Comparison of ENCODE assay signal across 34 cellular contexts in the genomic region with DNA sequence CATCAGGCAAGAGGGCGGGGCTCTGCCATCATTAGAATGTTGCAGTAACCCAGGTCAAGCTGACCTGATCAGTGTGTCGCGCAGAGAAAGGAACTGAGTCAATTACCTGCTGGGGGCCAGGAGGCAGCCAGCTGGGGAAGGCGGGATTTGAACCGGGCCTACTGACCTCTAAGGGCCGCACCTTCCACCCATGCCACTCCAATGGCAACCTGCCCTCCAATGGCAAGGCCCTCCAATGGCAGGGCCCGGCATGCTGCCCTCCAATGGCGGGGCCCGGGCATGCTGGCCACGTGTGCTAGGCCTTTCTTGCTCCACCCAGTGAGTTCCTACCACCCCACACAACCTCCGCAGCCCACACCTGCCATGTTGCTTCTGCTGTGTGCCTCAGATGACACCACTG.
"Had no signal": no experiment of that assay in that cellular context is flagged by ENCODE, and none has a peak within 500 bp of the region (broad histone marks: within the 10 kb centered on the region; RNA-seq: fewer than 3 reads in every experiment).

No MANE protein-coding gene starts in this region.

- H3K4me3 Mint-ChIP-seq: activated B cell treated with CpG ODN at 0.5 μM for 24 hours; activated CD4-positive, alpha-beta memory T cell treated with anti-CD3 and anti-CD28 coated beads for 36 hours; activated CD4-positive, alpha-beta T cell treated with anti-CD3 and anti-CD28 coated beads, Interleukin-2, amount 10 ng/mL, durations not matched to agents 24 days and 14 days; activated CD8-positive, alpha-beta T cell treated with anti-CD3 and anti-CD28 coated beads for 36 hours; activated naive CD4-positive, alpha-beta T cell treated with anti-CD3 and anti-CD28 coated beads for 36 hours; activated naive CD8-positive, alpha-beta T cell treated with anti-CD3 and anti-CD28 coated beads for 36 hours; activated T-cell treated with anti-CD3 and anti-CD28 coated beads, Interleukin-2, amount 50 U/mL, for 4 hours; activated T-cell treated with anti-CD3 and anti-CD28 coated beads, Interleukin-2, amount 50 U/mL, for 72 hours; activated T-helper 1 cell treated with anti-CD3 and anti-CD28 coated beads, Interleukin-12 subunit alpha, Interleukin-12 subunit beta, Interleukin-2, Interleukin-4 antibody, amounts not matched to agents 30 ng/mL and 10 ng/mL and 1 ng/mL, durations not matched to agents 14 hours and 24 hours and 36 hours; activated T-helper 17 cell treated with anti-CD3 and anti-CD28 coated beads, Interleukin-2, amount 50 U/mL, for 72 hours; central memory CD8-positive, alpha-beta T cell; T-cell; T-helper 17 cell had no signal

- H3K4me3 ChIP-seq: adrenal gland, body of pancreas, cardiac muscle cell had no signal

- H3K27ac ChIP-seq: adrenal gland, body of pancreas, cardiac muscle cell, VCaP had no signal

- H3K9me3 ChIP-seq: adrenal gland, body of pancreas had no signal

- DNase-seq: activated B cell treated with CpG ODN at 0.5 μM for 24 hours; activated CD4-positive, alpha-beta memory T cell treated with anti-CD3 and anti-CD28 coated beads for 36 hours; activated CD4-positive, alpha-beta T cell treated with anti-CD3 and anti-CD28 coated beads for 4 hours; activated CD4-positive, alpha-beta T cell treated with anti-CD3 and anti-CD28 coated beads, Interleukin-2, amount 10 ng/mL, durations not matched to agents 24 days and 14 days; activated CD4-positive, alpha-beta T cell treated with anti-CD3 and anti-CD28 coated beads, Interleukin-2, amount 50 U/mL, for 1 hour; activated CD4-positive, alpha-beta T cell treated with anti-CD3 and anti-CD28 coated beads, Interleukin-2, amount 50 U/mL, for 4 hours; activated CD4-positive, CD25-positive, alpha-beta regulatory T cell treated with anti-CD3 and anti-CD28 coated beads, Interleukin-2, amount 50 U/mL, for 72 hours; activated CD8-positive, alpha-beta memory T cell treated with anti-CD3 and anti-CD28 coated beads, Interleukin-2, amount 50 U/mL, for 4 hours; activated CD8-positive, alpha-beta T cell treated with anti-CD3 and anti-CD28 coated beads for 36 hours; activated effector memory CD4-positive, alpha-beta T cell treated with anti-CD3 and anti-CD28 coated beads, Interleukin-2, amount 50 U/mL, for 16 hours; activated gamma-delta T cell treated with Interleukin-2 at 50 U/mL for 16 hours; activated naive CD4-positive, alpha-beta T cell; activated naive CD4-positive, alpha-beta T cell treated with anti-CD3 and anti-CD28 coated beads for 36 hours; activated naive CD4-positive, alpha-beta T cell treated with anti-CD3 and anti-CD28 coated beads, Interleukin-2, amount 50 U/mL, for 16 hours; activated naive CD8-positive, alpha-beta T cell treated with anti-CD3 and anti-CD28 coated beads for 36 hours; activated T-cell treated with anti-CD3 and anti-CD28 coated beads for 4 hours; activated T-cell treated with anti-CD3 and anti-CD28 coated beads, Interleukin-2, amount 50 U/mL, for 1 hour; activated T-cell treated with anti-CD3 and anti-CD28 coated beads, Interleukin-2, amount 50 U/mL, for 4 hours; activated T-cell treated with anti-CD3 and anti-CD28 coated beads, Interleukin-2, amount 50 U/mL, for 72 hours; adrenal gland; amniotic stem cell; aorta; body of pancreas; caudate nucleus; cerebellar nuclear complex; T-cell; T-helper 17 cell; T1000 had no signal

- H3K27ac Mint-ChIP-seq: activated B cell treated with CpG ODN at 0.5 μM for 24 hours; activated CD4-positive, alpha-beta memory T cell treated with anti-CD3 and anti-CD28 coated beads for 36 hours; activated CD4-positive, alpha-beta T cell treated with anti-CD3 and anti-CD28 coated beads, Interleukin-2, amount 10 ng/mL, durations not matched to agents 24 days and 14 days; activated CD8-positive, alpha-beta T cell treated with anti-CD3 and anti-CD28 coated beads for 36 hours; activated naive CD4-positive, alpha-beta T cell treated with anti-CD3 and anti-CD28 coated beads for 36 hours; activated naive CD8-positive, alpha-beta T cell treated with anti-CD3 and anti-CD28 coated beads for 36 hours; activated T-cell treated with anti-CD3 and anti-CD28 coated beads, Interleukin-2, amount 50 U/mL, for 72 hours; activated T-helper 1 cell treated with anti-CD3 and anti-CD28 coated beads, Interleukin-12 subunit alpha, Interleukin-12 subunit beta, Interleukin-2, Interleukin-4 antibody, amounts not matched to agents 30 ng/mL and 10 ng/mL and 1 ng/mL, durations not matched to agents 14 hours and 24 hours and 36 hours; activated T-helper 17 cell treated with anti-CD3 and anti-CD28 coated beads, Interleukin-2, amount 50 U/mL, for 72 hours; T-cell; T-helper 17 cell had no signal

- H3K27me3 ChIP-seq: adrenal gland, body of pancreas, cardiac muscle cell had no signal

- H3K36me3 Mint-ChIP-seq: activated CD4-positive, alpha-beta memory T cell treated with anti-CD3 and anti-CD28 coated beads for 36 hours; activated naive CD4-positive, alpha-beta T cell treated with anti-CD3 and anti-CD28 coated beads, Interleukin-2, amount 50 U/mL, for 72 hours; activated naive CD8-positive, alpha-beta T cell treated with anti-CD3 and anti-CD28 coated beads for 36 hours; T-cell had no signal

- H3K9me3 Mint-ChIP-seq: activated B cell treated with CpG ODN at 0.5 μM for 24 hours; activated CD4-positive, alpha-beta memory T cell treated with anti-CD3 and anti-CD28 coated beads for 36 hours; activated CD8-positive, alpha-beta T cell treated with anti-CD3 and anti-CD28 coated beads for 36 hours; activated naive CD4-positive, alpha-beta T cell treated with anti-CD3 and anti-CD28 coated beads for 36 hours; activated naive CD8-positive, alpha-beta T cell treated with anti-CD3 and anti-CD28 coated beads for 36 hours; activated T-cell treated with anti-CD3 and anti-CD28 coated beads, Interleukin-2, amount 50 U/mL, for 4 hours; activated T-cell treated with anti-CD3 and anti-CD28 coated beads, Interleukin-2, amount 50 U/mL, for 72 hours; activated T-helper 1 cell treated with anti-CD3 and anti-CD28 coated beads, Interleukin-12 subunit alpha, Interleukin-12 subunit beta, Interleukin-2, Interleukin-4 antibody, amounts not matched to agents 30 ng/mL and 10 ng/mL and 1 ng/mL, durations not matched to agents 14 hours and 24 hours and 36 hours; central memory CD8-positive, alpha-beta T cell; T-cell had no signal

- ATAC-seq: activated CD8-positive, alpha-beta T cell treated with anti-CD3 and anti-CD28 coated beads for 36 hours; activated naive CD4-positive, alpha-beta T cell treated with anti-CD3 and anti-CD28 coated beads, Interleukin-2, amount 50 U/mL, for 72 hours; activated T-cell treated with anti-CD3 and anti-CD28 coated beads, Interleukin-2, amount 50 U/mL, for 4 hours; activated T-cell treated with anti-CD3 and anti-CD28 coated beads, Interleukin-2, amount 50 U/mL, for 72 hours; activated T-helper 17 cell treated with anti-CD3 and anti-CD28 coated beads, Interleukin-2, amount 50 U/mL, for 72 hours; body of pancreas; T-cell; T-helper 17 cell had no signal

- H3K4me1 Mint-ChIP-seq: activated B cell treated with CpG ODN at 0.5 μM for 24 hours; activated CD4-positive, alpha-beta T cell treated with anti-CD3 and anti-CD28 coated beads, Interleukin-2, amount 10 ng/mL, durations not matched to agents 24 days and 14 days; activated T-helper 17 cell treated with anti-CD3 and anti-CD28 coated beads, Interleukin-2, amount 50 U/mL, for 72 hours; central memory CD8-positive, alpha-beta T cell; T-helper 17 cell had no signal

- H3K4me1 ChIP-seq: adrenal gland, body of pancreas had no signal

- H3K36me3 ChIP-seq: adrenal gland, cardiac muscle cell had no signal
